ENCODE assay signal across 2 cellular contexts in the genomic region with DNA sequence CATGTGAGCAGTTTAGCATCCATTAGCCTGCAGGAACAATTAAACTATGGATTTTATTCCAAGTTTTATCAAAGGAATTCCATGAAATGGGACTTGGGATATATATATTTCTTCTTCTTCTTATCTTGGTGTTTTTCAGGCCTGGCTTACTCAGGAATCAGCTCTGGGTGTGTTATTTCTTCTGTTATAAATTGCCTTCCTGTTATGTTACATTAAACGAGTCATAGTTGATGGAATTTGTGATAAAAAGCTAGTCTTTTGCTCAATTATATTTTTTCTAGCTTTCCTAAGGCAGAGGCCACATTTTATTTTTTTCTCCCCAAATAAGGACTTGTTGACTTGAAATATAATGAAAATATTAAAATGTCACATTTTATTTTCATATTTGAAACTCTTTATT.
TF ChIP-seq lines count a peak whose summit lies in the region.

No MANE protein-coding gene starts in this region.

TF ChIP-seq in SK-N-SH treated with all-trans-retinoic acid at 6 μM for 48 hours, 23 proteins besides CTCF, POLR2A, EP300 and RAD21:
- TF ChIP-seq, protein P1, sequence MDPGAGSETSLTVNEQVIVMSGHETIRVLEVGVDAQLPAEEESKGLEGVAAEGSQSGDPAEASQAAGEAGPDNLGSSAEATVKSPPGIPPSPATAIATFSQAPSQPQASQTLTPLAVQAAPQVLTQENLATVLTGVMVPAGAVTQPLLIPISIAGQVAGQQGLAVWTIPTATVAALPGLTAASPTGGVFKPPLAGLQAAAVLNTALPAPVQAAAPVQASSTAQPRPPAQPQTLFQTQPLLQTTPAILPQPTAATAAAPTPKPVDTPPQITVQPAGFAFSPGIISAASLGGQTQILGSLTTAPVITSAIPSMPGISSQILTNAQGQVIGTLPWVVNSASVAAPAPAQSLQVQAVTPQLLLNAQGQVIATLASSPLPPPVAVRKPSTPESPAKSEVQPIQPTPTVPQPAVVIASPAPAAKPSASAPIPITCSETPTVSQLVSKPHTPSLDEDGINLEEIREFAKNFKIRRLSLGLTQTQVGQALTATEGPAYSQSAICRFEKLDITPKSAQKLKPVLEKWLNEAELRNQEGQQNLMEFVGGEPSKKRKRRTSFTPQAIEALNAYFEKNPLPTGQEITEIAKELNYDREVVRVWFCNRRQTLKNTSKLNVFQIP (CRISPR knock-in tag; IDR thresholded peaks at IDR 0.05; ENCODE audit: borderline replicate concordance, low read depth), result no peak
- peak; percentile 84 for TF ChIP-seq ISL1 (CRISPR knock-in tag; IDR thresholded peaks at IDR 0.05)
TF ChIP-seq in SK-N-SH treated with all-trans-retinoic acid at 6 μM for 48 hours: peak in this region for 1.

TF ChIP-seq in H1, 55 proteins besides CTCF, POLR2A, EP300 and RAD21 (continued from another document):
- no peak for TF ChIP-seq ATF2 (IDR thresholded peaks at IDR 0.05; ENCODE audit: low read length)
- TF ChIP-seq YY1 (IDR thresholded peaks at IDR 0.05; ENCODE audit: low read depth, low read length), result no peak
- no peak for TF ChIP-seq EGR1 (IDR thresholded peaks at IDR 0.05; ENCODE audit: borderline replicate concordance, low read depth, low read length)
- no peak for TF ChIP-seq SRF (IDR thresholded peaks at IDR 0.05; ENCODE audit: low read depth, low read length)
- no peak for TF ChIP-seq MAX (IDR thresholded peaks at IDR 0.05)
